In genomic region chrX:149145845-149146285, GRCh38 we compare ENCODE assay signal across 1 cellular context.
A peak's percentile ranks its signal among the peaks of the same experiment; 100 is the strongest.
TF ChIP-seq lines count a peak whose summit lies in the region.

No MANE protein-coding gene starts in this region.

TF ChIP-seq in HEK293, 187 proteins besides CTCF, POLR2A, EP300 and RAD21 (continued from another document and continues in another):
- TF ChIP-seq PRDM2 (tag by site-specific recombination; IDR thresholded peaks at IDR 0.05; ENCODE audit: borderline replicate concordance) (no peak), TSHZ1 (tag by site-specific recombination; IDR thresholded peaks at IDR 0.05; ENCODE audit: borderline replicate concordance) (no peak), HIC1 (tag by site-specific recombination; IDR thresholded peaks at IDR 0.05) (peak; percentile 60; the same call in 1 of the 2 replicates), WT1 (tag by site-specific recombination; IDR thresholded peaks at IDR 0.05) (peak; percentile 84), SCRT1 (tag by site-specific recombination; IDR thresholded peaks at IDR 0.05; ENCODE audit: borderline replicate concordance) (no peak), ZSCAN18 (tag by site-specific recombination; IDR thresholded peaks at IDR 0.05) (no peak), ZNF335 (tag by site-specific recombination; conservative IDR thresholded peaks at IDR 0.05) (peak; percentile 71), ZNF792 (tag by site-specific recombination; IDR thresholded peaks at IDR 0.05) (no peak), ZNF354C (tag by site-specific recombination; IDR thresholded peaks at IDR 0.05; ENCODE audit: borderline replicate concordance, low read depth) (no peak), ZNF510 (tag by site-specific recombination; IDR thresholded peaks at IDR 0.05; ENCODE audit: insufficient replicate concordance) (no peak), ZNF692 (tag by site-specific recombination; IDR thresholded peaks at IDR 0.05) (no peak), ZNF341 (tag by site-specific recombination; IDR thresholded peaks at IDR 0.05; ENCODE audit: low read depth) (0 out of 2 replicates have a peak, but pooled peaks have one; percentile 19), HOXD13 (CRISPR knock-in tag; IDR thresholded peaks at IDR 0.05; ENCODE audit: borderline replicate concordance) (peak; percentile 81; the same call in 1 of the 2 replicates), ZNF324 (tag by site-specific recombination; IDR thresholded peaks at IDR 0.05) (no peak), ZBTB10 (tag by site-specific recombination; IDR thresholded peaks at IDR 0.05) (no peak), ZBTB17 (tag by site-specific recombination; IDR thresholded peaks at IDR 0.05) (no peak), ZNF48 (tag by site-specific recombination; IDR thresholded peaks at IDR 0.05) (no peak), PRDM1 (tag by site-specific recombination; IDR thresholded peaks at IDR 0.05) (no peak), ZNF558 (tag by site-specific recombination; IDR thresholded peaks at IDR 0.05) (no peak), ZNF18 (tag by site-specific recombination; IDR thresholded peaks at IDR 0.05) (no peak), ZIC2 (tag by site-specific recombination; IDR thresholded peaks at IDR 0.05) (peak; percentile 69), PBX3 (CRISPR knock-in tag; IDR thresholded peaks at IDR 0.05) (no peak), ZNF24 (tag by site-specific recombination; IDR thresholded peaks at IDR 0.05) (peak; percentile 60; the same call in 1 of the 2 replicates), KLF7 (tag by site-specific recombination; IDR thresholded peaks at IDR 0.05; ENCODE audit: borderline replicate concordance) (no peak), ZNF221 (tag by site-specific recombination; IDR thresholded peaks at IDR 0.05; ENCODE audit: borderline replicate concordance) (no peak), ZNF580 (tag by site-specific recombination; IDR thresholded peaks at IDR 0.05) (no peak), ZNF513 (tag by site-specific recombination; IDR thresholded peaks at IDR 0.05) (no peak), ZNF473 (tag by site-specific recombination; IDR thresholded peaks at IDR 0.05) (no peak), MYNN (tag by site-specific recombination; IDR thresholded peaks at IDR 0.05; ENCODE audit: borderline replicate concordance) (0 out of 2 replicates have a peak, but pooled peaks have one; percentile 41)
